ENCODE assay signal across 11 cellular contexts in genomic region chr5:172115541-172115982, GRCh38.
DNase-seq lines count a peak whose midpoint lies in the region; ATAC-seq and TF ChIP-seq lines count a peak whose summit lies in the region.
"Had no signal": no experiment of that assay in that cellular context is flagged by ENCODE, and none has a peak within 500 bp of the region (broad histone marks: within the 10 kb centered on the region; RNA-seq: fewer than 3 reads in every experiment).

No MANE protein-coding gene starts in this region.

- H3K27me3 Mint-ChIP-seq in T-cell = no peaks in the 10 kb centered on the region

- 59 to 68% methylated on average over 4 of the region's 4 CpGs for WGBS in upper lobe of left lung, 2 donors

- intact Hi-C loops in cardiac septum (cut with DNase I) (loop anchor here (5.0 kb wide), 1 partner anchor 42 kb away; no protein-coding TSS in a partner anchor), left cardiac atrium (cut with DNase I) (no loop called here)

- H3K27ac ChIP-seq in effector memory CD4-positive, alpha-beta T cell (ENCODE audit: insufficient read depth, low read length, poor library complexity, severe bottlenecking) = peak overlapping the region; percentile 73
- peak overlapping the region; percentile 72 to 80 (median 74) for H3K27ac ChIP-seq in upper lobe of left lung
- H3K27ac ChIP-seq: C4-2B, gastrocnemius medialis had no signal

- peaks cover 60% of the 10 kb centered on the region for H3K4me1 ChIP-seq in effector memory CD4-positive, alpha-beta T cell (ENCODE audit: control insufficient read depth, insufficient read depth, low read length, poor library complexity, severe bottlenecking)
- peaks cover 38 to 63% (median 48%) of the 10 kb centered on the region in 4 donors for H3K4me1 ChIP-seq in upper lobe of left lung

- DNase-seq in cardiac septum (ENCODE audit: low spot score) = peak; percentile 44
- no peak for DNase-seq in left cardiac atrium
- peak in 9 of 34 experiments; percentile 13 to 35 (median 23) for DNase-seq in T-cell
- DNase-seq in effector memory CD4-positive, alpha-beta T cell = peak in 1 of 3 donors; percentile 30
- DNase-seq in upper lobe of left lung = no peak
- no peak for DNase-seq in GOT3 (lab: John Stamatoyannopoulos, UW)
- no peak for DNase-seq in NCI-H187 (lab: John Stamatoyannopoulos, UW)
- DNase-seq in NCI-H187 treated with DMSO at 0.1 percent for 48 hours (lab: John Stamatoyannopoulos, UW) = no peak
- DNase-seq: gastrocnemius medialis, NCI-H526 had no signal

- POLR2A ChIA-PET in T-cell (lab: Charles Lee) = interaction anchor here in 1 of 2 donors (1.1 kb wide), 1 partner anchor 44 kb away, joined by 7 read pairs; no protein-coding TSS in a partner anchor

- peak overlapping the region; percentile 45 to 76 (median 63) for H3K4me3 Mint-ChIP-seq in T-cell

- no peak for ATAC-seq in left cardiac atrium
- no peak for ATAC-seq in T-cell (replicated peaks in 1 of 4)
- ATAC-seq in upper lobe of left lung (ENCODE audit: low FRiP score in 2 of 2) = no peak

- H3K36me3 ChIP-seq in effector memory CD4-positive, alpha-beta T cell (ENCODE audit: control insufficient read depth, insufficient read depth, low read length) = peaks cover 23% of the 10 kb centered on the region
- peaks cover 0 to 12% (median 2%) of the 10 kb centered on the region in 4 donors for H3K36me3 ChIP-seq in upper lobe of left lung

- H3K36me3 Mint-ChIP-seq in T-cell = peaks cover 31% of the 10 kb centered on the region

- no peak for TF ChIP-seq CTCF in upper lobe of left lung (IDR thresholded peaks at IDR 0.05)

- no peaks in the 10 kb centered on the region for H3K9me3 ChIP-seq in effector memory CD4-positive, alpha-beta T cell (ENCODE audit: control insufficient read depth, low read length)
- no peaks in the 10 kb centered on the region for H3K9me3 ChIP-seq in upper lobe of left lung
- H3K9me3 ChIP-seq: gastrocnemius medialis had no signal

- CTCF ChIA-PET in T-cell (lab: Charles Lee) = interaction anchor here (0.5 to 1.5 kb wide), 5 partner anchors 34 to 73 kb away, joined by 3 to 10 read pairs (median 4); partner anchors contain the start of gene STK10 (in 2 of the 2)

- H3K4me3 ChIP-seq in effector memory CD4-positive, alpha-beta T cell (ENCODE audit: insufficient read depth, low read depth, low read length, poor library complexity, severe bottlenecking) = peak overlapping the region; percentile 22
- H3K4me3 ChIP-seq in upper lobe of left lung = no peak overlapping the region
- H3K4me3 ChIP-seq: gastrocnemius medialis had no signal

- TF ChIP-seq EP300 in upper lobe of left lung (IDR thresholded peaks at IDR 0.05) = no peak

- H3K9me3 Mint-ChIP-seq in T-cell = no peaks in the 10 kb centered on the region

- H3K27ac Mint-ChIP-seq in T-cell = peak overlapping the region; percentile 90 to 94

- TF ChIP-seq POLR2A in upper lobe of left lung (IDR thresholded peaks at IDR 0.05) = no peak

- H3K4me1 Mint-ChIP-seq in T-cell = peaks cover 78 to 88% (median 83%) of the 10 kb centered on the region in 3 donors

- no peaks in the 10 kb centered on the region for H3K27me3 ChIP-seq in effector memory CD4-positive, alpha-beta T cell (replicated peaks; ENCODE audit: control insufficient read depth, insufficient read depth, low read length, poor library complexity, severe bottlenecking)
- H3K27me3 ChIP-seq in upper lobe of left lung = no peaks in the 10 kb centered on the region
- H3K27me3 ChIP-seq: gastrocnemius medialis had no signal
